1 cellular context compared by ENCODE assay signal in the genomic region with DNA sequence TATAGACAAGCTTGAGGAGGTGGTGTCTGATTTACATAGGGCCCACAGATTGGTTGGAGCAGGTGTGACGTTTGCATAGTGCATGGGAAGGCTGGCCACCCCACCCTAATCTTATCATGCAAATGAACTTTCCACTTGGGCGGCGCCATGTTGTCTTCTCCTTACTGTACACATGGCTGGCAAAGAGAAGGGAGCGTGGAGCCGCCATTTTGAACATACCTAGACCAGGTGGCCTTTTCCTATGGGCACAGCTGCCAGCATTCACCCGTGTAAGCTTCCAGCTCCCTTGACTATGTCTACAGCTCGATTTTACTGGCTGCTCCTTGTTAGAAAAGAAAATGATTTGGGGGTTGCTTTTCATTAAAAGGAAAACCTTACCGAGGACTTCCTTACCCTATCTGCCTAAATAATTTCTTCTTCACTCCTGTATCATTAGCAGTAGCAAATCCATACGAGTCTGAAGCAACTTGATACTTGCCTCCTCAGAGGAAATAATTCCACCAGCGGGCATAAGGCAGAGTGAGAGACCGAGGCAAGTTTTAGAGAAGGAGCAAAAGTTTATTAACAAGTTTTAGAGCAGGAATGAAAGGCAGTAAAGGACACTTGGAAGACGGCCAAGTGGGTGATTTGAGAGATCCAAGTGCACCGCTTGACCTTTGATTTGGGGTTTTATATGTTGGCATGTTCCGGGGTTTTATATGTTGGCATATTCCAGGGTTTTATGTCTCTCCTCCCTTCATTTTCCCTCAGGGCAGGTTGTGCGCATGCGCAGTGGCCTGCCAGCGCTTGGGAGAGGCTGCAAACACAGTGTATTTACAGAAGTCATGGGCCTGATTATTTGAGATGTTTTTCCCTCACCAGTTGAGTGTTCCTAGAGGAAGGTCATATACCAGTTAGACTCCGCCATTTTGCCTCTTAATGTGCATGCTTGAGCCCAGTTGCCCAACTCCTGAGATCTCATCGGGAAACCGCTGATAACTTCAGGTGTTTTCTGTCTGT.
TF ChIP-seq lines count a peak whose summit lies in the region.

No MANE protein-coding gene starts in this region.

TF ChIP-seq in K562, 482 proteins besides CTCF, POLR2A, EP300 and RAD21 (continued from another document and continues in another):
- TF ChIP-seq, protein P1, sequence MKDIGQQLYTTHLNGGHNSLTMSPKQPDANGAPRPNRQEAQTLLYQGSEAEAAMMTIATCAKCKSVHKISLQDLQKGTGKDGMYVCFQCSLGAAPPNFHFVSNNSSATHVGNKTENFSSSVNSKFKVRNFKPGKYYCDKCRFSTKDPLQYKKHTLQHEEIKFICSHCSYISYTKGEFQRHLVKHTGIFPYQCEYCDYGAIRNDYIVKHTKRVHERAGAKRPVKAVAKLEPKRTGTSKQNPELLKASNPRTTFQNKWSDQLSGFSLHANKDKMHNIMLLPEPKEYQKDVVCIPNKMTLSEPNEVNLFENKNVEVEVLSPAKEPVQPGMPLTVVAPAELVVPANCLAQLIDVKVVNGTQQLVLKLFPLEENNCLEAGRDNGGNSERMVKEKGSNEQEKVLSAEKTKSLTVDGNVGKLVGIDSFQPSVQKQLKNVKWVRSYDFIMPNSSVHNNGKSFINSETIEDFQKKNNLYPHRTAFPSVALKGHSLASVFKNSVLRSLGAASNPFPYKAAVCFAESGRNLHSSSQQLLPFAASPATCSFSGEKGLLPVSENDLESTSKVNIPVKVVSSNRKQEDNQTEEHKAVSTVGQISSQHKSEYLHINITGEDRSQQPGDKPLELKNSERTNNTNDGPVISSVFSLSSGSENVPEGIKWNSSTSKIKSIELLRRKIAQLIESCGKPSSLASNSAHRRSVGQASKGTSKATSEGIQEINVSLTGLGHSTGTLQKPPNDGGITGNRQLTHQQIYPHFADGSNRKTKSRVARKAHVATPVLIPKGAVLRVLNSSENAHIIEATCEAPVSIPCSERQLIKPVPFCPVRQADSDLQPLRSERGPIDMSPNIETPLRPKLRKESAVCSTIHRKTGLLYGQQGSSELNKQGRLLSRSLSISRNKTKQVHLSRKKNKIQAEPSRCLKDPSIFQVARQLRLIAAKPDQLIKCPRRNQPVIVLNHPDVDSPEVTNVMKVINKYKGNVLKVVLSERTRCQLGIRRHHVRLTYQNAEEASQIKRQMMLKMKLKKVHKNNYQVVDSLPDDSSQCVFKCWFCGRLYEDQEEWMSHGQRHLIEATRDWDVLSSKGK (CRISPR knock-in tag; IDR thresholded peaks at IDR 0.05), result 0 out of 2 replicates have a peak, but pooled peaks have one; percentile 17
- TF ChIP-seq, protein P2, sequence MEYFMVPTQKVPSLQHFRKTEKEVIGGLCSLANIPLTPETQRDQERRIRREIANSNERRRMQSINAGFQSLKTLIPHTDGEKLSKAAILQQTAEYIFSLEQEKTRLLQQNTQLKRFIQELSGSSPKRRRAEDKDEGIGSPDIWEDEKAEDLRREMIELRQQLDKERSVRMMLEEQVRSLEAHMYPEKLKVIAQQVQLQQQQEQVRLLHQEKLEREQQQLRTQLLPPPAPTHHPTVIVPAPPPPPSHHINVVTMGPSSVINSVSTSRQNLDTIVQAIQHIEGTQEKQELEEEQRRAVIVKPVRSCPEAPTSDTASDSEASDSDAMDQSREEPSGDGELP (CRISPR knock-in tag; IDR thresholded peaks at IDR 0.05; ENCODE audit: borderline replicate concordance), result peak; percentile 77
- TF ChIP-seq PTTG1 (tag; IDR thresholded peaks at IDR 0.05; ENCODE audit: low read depth) (peak; percentile 74; the same call in 1 of the 2 replicates), XRCC5 (IDR thresholded peaks at IDR 0.05; ENCODE audit: low read depth, low read length) (0 out of 2 replicates have a peak, but pooled peaks have one; percentile 20), NFIC (IDR thresholded peaks at IDR 0.05) (peak; percentile 87), NFRKB (IDR thresholded peaks at IDR 0.05; ENCODE audit: low read depth) (peak; percentile 100), STAT5A (IDR thresholded peaks at IDR 0.05; ENCODE audit: borderline replicate concordance, low read length) (no peak), FOSL1 (tag; conservative IDR thresholded peaks at IDR 0.05) (peak; percentile 15; the same call in 1 of the 2 replicates), EP400 (IDR thresholded peaks at IDR 0.05) (peak; percentile 99), ZEB2 (IDR thresholded peaks at IDR 0.05) (no peak; the same call in 1 of the 2 replicates), MCM5 (IDR thresholded peaks at IDR 0.05; ENCODE audit: low read depth) (no peak), CBX8 (IDR thresholded peaks at IDR 0.05; ENCODE audit: borderline replicate concordance, extremely low read depth, low read depth, low read length, poor library complexity, severe bottlenecking) (no peak), KDM4B (IDR thresholded peaks at IDR 0.05; ENCODE audit: borderline replicate concordance in 2 of 2, low read depth in 1 of 2) (no peak), NUFIP1 (IDR thresholded peaks at IDR 0.05; ENCODE audit: partially characterized antibody) (no peak), JUN (IDR thresholded peaks at IDR 0.05; ENCODE audit: borderline replicate concordance, low read depth, low read length) (0 out of 2 replicates have a peak, but pooled peaks have one; percentile 35), JUN (CRISPR knock-in tag; IDR thresholded peaks at IDR 0.05; ENCODE audit: borderline replicate concordance) (no peak), PHF8 (IDR thresholded peaks at IDR 0.05; ENCODE audit: borderline replicate concordance, low read length) (peak; percentile 57; the same call in 1 of the 2 replicates), YY1 (IDR thresholded peaks at IDR 0.05; ENCODE audit: borderline replicate concordance in 1 of 3, control insufficient read depth in 1 of 3, extremely low read depth in 1 of 3, insufficient read depth in 3 of 3, insufficient read length in 1 of 3, insufficient replicate concordance in 2 of 3, low read depth in 1 of 3, low read length in 2 of 3) (peak; percentile 92 to 99 (median 94)), CHD2 (IDR thresholded peaks at IDR 0.05; ENCODE audit: low read depth, low read length) (no peak), SMAD1 (IDR thresholded peaks at IDR 0.05; ENCODE audit: low read depth, low read length, partially characterized antibody) (no peak), MEIS2 (IDR thresholded peaks at IDR 0.05; ENCODE audit: partially characterized antibody) (no peak), ARID2 (IDR thresholded peaks at IDR 0.05) (no peak), KLF6 (CRISPR knock-in tag; IDR thresholded peaks at IDR 0.05; ENCODE audit: borderline replicate concordance) (peak; percentile 24; the same call in 1 of the 2 replicates), GABPA (tag; conservative IDR thresholded peaks at IDR 0.05; ENCODE audit: low read depth) (0 out of 2 replicates have a peak, but pooled peaks have one; percentile 15), ZBTB8A (IDR thresholded peaks at IDR 0.05; ENCODE audit: partially characterized antibody) (no peak)
- TF ChIP-seq, protein P3, sequence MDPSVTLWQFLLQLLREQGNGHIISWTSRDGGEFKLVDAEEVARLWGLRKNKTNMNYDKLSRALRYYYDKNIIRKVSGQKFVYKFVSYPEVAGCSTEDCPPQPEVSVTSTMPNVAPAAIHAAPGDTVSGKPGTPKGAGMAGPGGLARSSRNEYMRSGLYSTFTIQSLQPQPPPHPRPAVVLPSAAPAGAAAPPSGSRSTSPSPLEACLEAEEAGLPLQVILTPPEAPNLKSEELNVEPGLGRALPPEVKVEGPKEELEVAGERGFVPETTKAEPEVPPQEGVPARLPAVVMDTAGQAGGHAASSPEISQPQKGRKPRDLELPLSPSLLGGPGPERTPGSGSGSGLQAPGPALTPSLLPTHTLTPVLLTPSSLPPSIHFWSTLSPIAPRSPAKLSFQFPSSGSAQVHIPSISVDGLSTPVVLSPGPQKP (CRISPR knock-in tag; IDR thresholded peaks at IDR 0.05), result no peak
- TF ChIP-seq, protein P4, sequence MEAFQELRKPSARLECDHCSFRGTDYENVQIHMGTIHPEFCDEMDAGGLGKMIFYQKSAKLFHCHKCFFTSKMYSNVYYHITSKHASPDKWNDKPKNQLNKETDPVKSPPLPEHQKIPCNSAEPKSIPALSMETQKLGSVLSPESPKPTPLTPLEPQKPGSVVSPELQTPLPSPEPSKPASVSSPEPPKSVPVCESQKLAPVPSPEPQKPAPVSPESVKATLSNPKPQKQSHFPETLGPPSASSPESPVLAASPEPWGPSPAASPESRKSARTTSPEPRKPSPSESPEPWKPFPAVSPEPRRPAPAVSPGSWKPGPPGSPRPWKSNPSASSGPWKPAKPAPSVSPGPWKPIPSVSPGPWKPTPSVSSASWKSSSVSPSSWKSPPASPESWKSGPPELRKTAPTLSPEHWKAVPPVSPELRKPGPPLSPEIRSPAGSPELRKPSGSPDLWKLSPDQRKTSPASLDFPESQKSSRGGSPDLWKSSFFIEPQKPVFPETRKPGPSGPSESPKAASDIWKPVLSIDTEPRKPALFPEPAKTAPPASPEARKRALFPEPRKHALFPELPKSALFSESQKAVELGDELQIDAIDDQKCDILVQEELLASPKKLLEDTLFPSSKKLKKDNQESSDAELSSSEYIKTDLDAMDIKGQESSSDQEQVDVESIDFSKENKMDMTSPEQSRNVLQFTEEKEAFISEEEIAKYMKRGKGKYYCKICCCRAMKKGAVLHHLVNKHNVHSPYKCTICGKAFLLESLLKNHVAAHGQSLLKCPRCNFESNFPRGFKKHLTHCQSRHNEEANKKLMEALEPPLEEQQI (IDR thresholded peaks at IDR 0.05), result no peak
- TF ChIP-seq, protein P5, sequence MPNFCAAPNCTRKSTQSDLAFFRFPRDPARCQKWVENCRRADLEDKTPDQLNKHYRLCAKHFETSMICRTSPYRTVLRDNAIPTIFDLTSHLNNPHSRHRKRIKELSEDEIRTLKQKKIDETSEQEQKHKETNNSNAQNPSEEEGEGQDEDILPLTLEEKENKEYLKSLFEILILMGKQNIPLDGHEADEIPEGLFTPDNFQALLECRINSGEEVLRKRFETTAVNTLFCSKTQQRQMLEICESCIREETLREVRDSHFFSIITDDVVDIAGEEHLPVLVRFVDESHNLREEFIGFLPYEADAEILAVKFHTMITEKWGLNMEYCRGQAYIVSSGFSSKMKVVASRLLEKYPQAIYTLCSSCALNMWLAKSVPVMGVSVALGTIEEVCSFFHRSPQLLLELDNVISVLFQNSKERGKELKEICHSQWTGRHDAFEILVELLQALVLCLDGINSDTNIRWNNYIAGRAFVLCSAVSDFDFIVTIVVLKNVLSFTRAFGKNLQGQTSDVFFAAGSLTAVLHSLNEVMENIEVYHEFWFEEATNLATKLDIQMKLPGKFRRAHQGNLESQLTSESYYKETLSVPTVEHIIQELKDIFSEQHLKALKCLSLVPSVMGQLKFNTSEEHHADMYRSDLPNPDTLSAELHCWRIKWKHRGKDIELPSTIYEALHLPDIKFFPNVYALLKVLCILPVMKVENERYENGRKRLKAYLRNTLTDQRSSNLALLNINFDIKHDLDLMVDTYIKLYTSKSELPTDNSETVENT (CRISPR knock-in tag; IDR thresholded peaks at IDR 0.05), result no peak
- TF ChIP-seq, protein P6, sequence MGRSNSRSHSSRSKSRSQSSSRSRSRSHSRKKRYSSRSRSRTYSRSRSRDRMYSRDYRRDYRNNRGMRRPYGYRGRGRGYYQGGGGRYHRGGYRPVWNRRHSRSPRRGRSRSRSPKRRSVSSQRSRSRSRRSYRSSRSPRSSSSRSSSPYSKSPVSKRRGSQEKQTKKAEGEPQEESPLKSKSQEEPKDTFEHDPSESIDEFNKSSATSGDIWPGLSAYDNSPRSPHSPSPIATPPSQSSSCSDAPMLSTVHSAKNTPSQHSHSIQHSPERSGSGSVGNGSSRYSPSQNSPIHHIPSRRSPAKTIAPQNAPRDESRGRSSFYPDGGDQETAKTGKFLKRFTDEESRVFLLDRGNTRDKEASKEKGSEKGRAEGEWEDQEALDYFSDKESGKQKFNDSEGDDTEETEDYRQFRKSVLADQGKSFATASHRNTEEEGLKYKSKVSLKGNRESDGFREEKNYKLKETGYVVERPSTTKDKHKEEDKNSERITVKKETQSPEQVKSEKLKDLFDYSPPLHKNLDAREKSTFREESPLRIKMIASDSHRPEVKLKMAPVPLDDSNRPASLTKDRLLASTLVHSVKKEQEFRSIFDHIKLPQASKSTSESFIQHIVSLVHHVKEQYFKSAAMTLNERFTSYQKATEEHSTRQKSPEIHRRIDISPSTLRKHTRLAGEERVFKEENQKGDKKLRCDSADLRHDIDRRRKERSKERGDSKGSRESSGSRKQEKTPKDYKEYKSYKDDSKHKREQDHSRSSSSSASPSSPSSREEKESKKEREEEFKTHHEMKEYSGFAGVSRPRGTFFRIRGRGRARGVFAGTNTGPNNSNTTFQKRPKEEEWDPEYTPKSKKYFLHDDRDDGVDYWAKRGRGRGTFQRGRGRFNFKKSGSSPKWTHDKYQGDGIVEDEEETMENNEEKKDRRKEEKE (IDR thresholded peaks at IDR 0.05; ENCODE audit: borderline replicate concordance in 1 of 2, control insufficient read depth in 1 of 2, low read depth in 2 of 2, low read length in 1 of 2), result peak in 1 of 2 experiments; percentile 47; a peak in 1 of 4 replicates
- TF ChIP-seq, protein P7, sequence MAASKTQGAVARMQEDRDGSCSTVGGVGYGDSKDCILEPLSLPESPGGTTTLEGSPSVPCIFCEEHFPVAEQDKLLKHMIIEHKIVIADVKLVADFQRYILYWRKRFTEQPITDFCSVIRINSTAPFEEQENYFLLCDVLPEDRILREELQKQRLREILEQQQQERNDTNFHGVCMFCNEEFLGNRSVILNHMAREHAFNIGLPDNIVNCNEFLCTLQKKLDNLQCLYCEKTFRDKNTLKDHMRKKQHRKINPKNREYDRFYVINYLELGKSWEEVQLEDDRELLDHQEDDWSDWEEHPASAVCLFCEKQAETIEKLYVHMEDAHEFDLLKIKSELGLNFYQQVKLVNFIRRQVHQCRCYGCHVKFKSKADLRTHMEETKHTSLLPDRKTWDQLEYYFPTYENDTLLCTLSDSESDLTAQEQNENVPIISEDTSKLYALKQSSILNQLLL (CRISPR knock-in tag; IDR thresholded peaks at IDR 0.05; ENCODE audit: borderline replicate concordance), result no peak
- TF ChIP-seq, protein P8, sequence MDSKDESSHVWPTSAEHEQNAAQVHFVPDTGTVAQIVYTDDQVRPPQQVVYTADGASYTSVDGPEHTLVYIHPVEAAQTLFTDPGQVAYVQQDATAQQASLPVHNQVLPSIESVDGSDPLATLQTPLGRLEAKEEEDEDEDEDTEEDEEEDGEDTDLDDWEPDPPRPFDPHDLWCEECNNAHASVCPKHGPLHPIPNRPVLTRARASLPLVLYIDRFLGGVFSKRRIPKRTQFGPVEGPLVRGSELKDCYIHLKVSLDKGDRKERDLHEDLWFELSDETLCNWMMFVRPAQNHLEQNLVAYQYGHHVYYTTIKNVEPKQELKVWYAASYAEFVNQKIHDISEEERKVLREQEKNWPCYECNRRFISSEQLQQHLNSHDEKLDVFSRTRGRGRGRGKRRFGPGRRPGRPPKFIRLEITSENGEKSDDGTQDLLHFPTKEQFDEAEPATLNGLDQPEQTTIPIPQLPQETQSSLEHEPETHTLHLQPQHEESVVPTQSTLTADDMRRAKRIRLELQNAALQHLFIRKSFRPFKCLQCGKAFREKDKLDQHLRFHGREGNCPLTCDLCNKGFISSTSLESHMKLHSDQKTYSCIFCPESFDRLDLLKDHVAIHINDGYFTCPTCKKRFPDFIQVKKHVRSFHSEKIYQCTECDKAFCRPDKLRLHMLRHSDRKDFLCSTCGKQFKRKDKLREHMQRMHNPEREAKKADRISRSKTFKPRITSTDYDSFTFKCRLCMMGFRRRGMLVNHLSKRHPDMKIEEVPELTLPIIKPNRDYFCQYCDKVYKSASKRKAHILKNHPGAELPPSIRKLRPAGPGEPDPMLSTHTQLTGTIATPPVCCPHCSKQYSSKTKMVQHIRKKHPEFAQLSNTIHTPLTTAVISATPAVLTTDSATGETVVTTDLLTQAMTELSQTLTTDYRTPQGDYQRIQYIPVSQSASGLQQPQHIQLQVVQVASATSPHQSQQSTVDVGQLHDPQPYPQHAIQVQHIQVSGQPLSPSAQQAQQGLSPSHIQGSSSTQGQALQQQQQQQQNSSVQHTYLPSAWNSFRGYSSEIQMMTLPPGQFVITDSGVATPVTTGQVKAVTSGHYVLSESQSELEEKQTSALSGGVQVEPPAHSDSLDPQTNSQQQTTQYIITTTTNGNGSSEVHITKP (IDR thresholded peaks at IDR 0.05; ENCODE audit: partially characterized antibody), result peak; percentile 77
